Comparison of ENCODE assay signal across 4 cellular contexts in genomic region chrX:70577442-70577841, GRCh38.
"Had no signal": no experiment of that assay in that cellular context is flagged by ENCODE, and none has a peak within 500 bp of the region (broad histone marks: within the 10 kb centered on the region; RNA-seq: fewer than 3 reads in every experiment).

No MANE protein-coding gene starts in this region.

- H3K27ac ChIP-seq: HL-60, KMS-11 had no signal

- H3K4me3 ChIP-seq: K562 had no signal

- ATAC-seq: HepG2, K562 had no signal
